ENCODE assay signal across 8 cellular contexts in the genomic region with DNA sequence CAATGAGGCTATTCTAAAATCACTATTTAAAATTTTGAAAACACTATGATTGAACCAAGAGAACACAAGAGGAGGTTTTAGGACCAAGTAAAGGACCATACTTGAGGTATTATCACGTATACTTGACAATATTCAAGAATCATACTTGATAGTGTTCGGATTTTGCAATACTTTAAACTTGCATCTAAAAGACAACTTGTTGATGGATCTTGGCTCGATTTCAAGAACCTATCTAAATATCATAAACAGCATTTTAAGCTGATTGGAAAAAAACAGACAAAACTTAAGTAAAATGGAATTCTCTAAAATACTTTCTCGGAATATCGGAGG. TPM values are rescaled to one million over a fixed set of nuclear protein-coding genes. Genes with fewer than 3 reads are reported as not detected.
DNase-seq lines count a peak whose midpoint lies in the region; ATAC-seq and TF ChIP-seq lines count a peak whose summit lies in the region.

No MANE protein-coding gene starts in this region.

- H3K36me3 Mint-ChIP-seq in natural killer cell: no peaks in the 10 kb centered on the region

- intact Hi-C loops in dorsolateral prefrontal cortex (cut with DNase I): loop anchor here (10.0 kb wide), 4 partner anchors 109 to 229 kb away; partner anchors contain the start of gene SYPL1 (in 1 of the 2)
- intact Hi-C loops in natural killer cell (cut with micrococcal nuclease): loop anchor here (10.0 kb wide), 3 partner anchors 169 to 1461 kb away; partner anchors contain the start of genes CBLL1 and SYPL1

- no peak for ATAC-seq in natural killer cell
- no peak for ATAC-seq in GM21367 (IDR thresholded peaks at IDR 0.05; ENCODE audit: unreplicated experiment)

- H3K9me3 ChIP-seq in MG63: no peaks in the 10 kb centered on the region

- H3K4me3 Mint-ChIP-seq in natural killer cell: peak overlapping the region; percentile 91

- peak overlapping the region; percentile 71 for H3K4me3 ChIP-seq in BJ (ENCODE audit: low read depth, low read length)
- peak overlapping the region; percentile 68 for H3K4me3 ChIP-seq in MG63
- peak overlapping the region; percentile 53 to 98 (median 83) for H3K4me3 ChIP-seq in dorsolateral prefrontal cortex

- H3K27ac Mint-ChIP-seq in natural killer cell: peak overlapping the region; percentile 76 to 95

- DNase-seq in BJ (ENCODE audit: low read depth) (no peak), MG63 (no peak), dorsolateral prefrontal cortex (no peak), natural killer cell (no peak), RWPE1 (ENCODE audit: low spot score) (no peak), NCI-H748 treated with DMSO at 0.1 percent for 48 hours (lab: John Stamatoyannopoulos, UW) (no peak), hepatic stellate cell (ENCODE audit: low spot score) (no peak)

- H3K27me3 Mint-ChIP-seq in natural killer cell (ENCODE audit: low read depth in 2 of 2): no peaks in the 10 kb centered on the region

- TF ChIP-seq CTCF in BJ (IDR thresholded peaks at IDR 0.05; ENCODE audit: insufficient read depth, low read depth, low read length) (no peak), dorsolateral prefrontal cortex (IDR thresholded peaks at IDR 0.05 in 54 of 56, conservative IDR thresholded peaks at IDR 0.05 in 2 of 56; ENCODE audit: low read depth in 1 of 56, partially characterized antibody in 56 of 56) (no peak), natural killer cell (IDR thresholded peaks at IDR 0.05) (no peak), RWPE1 (conservative IDR thresholded peaks at IDR 0.05; ENCODE audit: low read depth) (no peak)

- H3K9me3 Mint-ChIP-seq in natural killer cell: no peaks in the 10 kb centered on the region

- H3K36me3 ChIP-seq in BJ (ENCODE audit: control insufficient read depth, insufficient read depth, low read length) (no peaks in the 10 kb centered on the region), MG63 (no peaks in the 10 kb centered on the region)

- CTCF ChIA-PET in BJ (lab: Yijun Ruan, JAX): interaction anchor here (1.3 kb wide), 1 partner anchor 357 kb away, joined by 3 read pairs; no protein-coding TSS in a partner anchor
- CTCF ChIA-PET in RWPE1 (lab: Yijun Ruan, JAX): no interaction called here

- no peaks in the 10 kb centered on the region for H3K27me3 ChIP-seq in BJ (ENCODE audit: control insufficient read depth, insufficient read depth, low read length)
- H3K27me3 ChIP-seq in MG63: no peaks in the 10 kb centered on the region
- H3K27me3 ChIP-seq in dorsolateral prefrontal cortex: no peaks in the 10 kb centered on the region

- H3K4me1 Mint-ChIP-seq in natural killer cell: peaks cover 28% of the 10 kb centered on the region in 2 donors

- H3K27ac ChIP-seq in dorsolateral prefrontal cortex (peak overlapping the region in 53 of 59 donors; percentile 16 to 98 (median 89)), RWPE1 (no peak overlapping the region)

- POLR2A ChIA-PET in BJ (lab: Charles Lee): no interaction called here
- POLR2A ChIA-PET in RWPE1 (lab: Yijun Ruan, JAX; ENCODE audit: low non-redundant PET): interaction anchor here (0.6 kb wide), 1 partner anchor 1321 kb away, joined by 3 read pairs; no protein-coding TSS in a partner anchor

RNA-seq across cellular contexts. Expression of gene NAMPT, which starts 1.3 kb away (rescaled TPM):
- 29.9 and 45.2 TPM in 2 replicates for polyA plus RNA-seq in BJ (2011; rRNA removed)
- 30.9 and 32.5 TPM in 2 replicates for polyA minus RNA-seq in BJ (2011; rRNA and poly(A)+ RNA removed)
- 39.7 and 83.9 TPM in 2 replicates for total RNA-seq in MG63 (2014; rRNA removed; shearing (Covaris generic); ENCODE audit: low replicate concordance)
- total RNA-seq in dorsolateral prefrontal cortex (100 to 1,000 TPM in 17 of 120 experiments, 10 to 100 TPM in 103; 24.2 to 256 (median 58.4) TPM), natural killer cell (100 to 1,000 TPM; 194 to 414 (median 270) TPM)
